In the genomic region with DNA sequence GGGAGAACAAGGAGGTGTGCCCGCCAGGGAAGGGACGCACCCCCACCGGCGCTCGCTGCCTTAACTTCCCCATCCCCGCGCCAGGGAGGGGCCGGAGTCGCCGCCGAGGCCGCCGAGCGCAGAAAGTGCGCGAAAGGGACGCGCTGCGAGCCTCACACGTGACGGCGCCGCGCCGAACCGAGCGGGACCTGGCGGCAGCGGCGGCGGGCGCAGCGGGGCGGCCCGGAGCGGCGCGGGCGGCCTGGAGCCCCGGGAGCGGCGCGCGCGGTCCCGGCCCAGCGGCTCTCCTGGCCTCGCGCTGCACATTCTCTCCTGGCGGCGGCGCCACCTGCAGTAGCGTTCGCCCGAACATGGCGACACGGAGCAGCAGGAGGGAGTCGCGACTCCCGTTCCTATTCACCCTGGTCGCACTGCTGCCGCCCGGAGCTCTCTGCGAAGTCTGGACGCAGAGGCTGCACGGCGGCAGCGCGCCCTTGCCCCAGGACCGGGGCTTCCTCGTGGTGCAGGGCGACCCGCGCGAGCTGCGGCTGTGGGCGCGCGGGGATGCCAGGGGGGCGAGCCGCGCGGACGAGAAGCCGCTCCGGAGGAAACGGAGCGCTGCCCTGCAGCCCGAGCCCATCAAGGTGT, we compare ENCODE assay signal across 1 cellular context.
TF ChIP-seq lines count a peak whose summit lies in the region.

TSS of gene SORL1 (plus strand) at position 333 of the 627 bp plus-strand sequence. CDS start at position 351, 18 bp downstream.

TF ChIP-seq in HepG2, 621 proteins besides CTCF, POLR2A, EP300 and RAD21 (continued from another document and continues in another):
- TF ChIP-seq POLR2AphosphoS2 (IDR thresholded peaks at IDR 0.05; ENCODE audit: low read depth, low read length) (no peak), NR2C2 (CRISPR knock-in tag; IDR thresholded peaks at IDR 0.05; ENCODE audit: borderline replicate concordance) (peak; percentile 30; the same call in 1 of the 2 replicates), ZNF317 (CRISPR knock-in tag; IDR thresholded peaks at IDR 0.05) (no peak), AKAP8 (CRISPR knock-in tag; IDR thresholded peaks at IDR 0.05) (no peak), BHLHE40 (IDR thresholded peaks at IDR 0.05; ENCODE audit: low read length) (no peak), SNRNP70 (IDR thresholded peaks at IDR 0.05; ENCODE audit: low read depth, low read length) (no peak), THAP11 (CRISPR knock-in tag; IDR thresholded peaks at IDR 0.05) (peak; percentile 39; the same call in 1 of the 2 replicates), MIER3 (CRISPR knock-in tag; IDR thresholded peaks at IDR 0.05; ENCODE audit: borderline replicate concordance) (no peak), MED8 (CRISPR knock-in tag; IDR thresholded peaks at IDR 0.05; ENCODE audit: insufficient replicate concordance) (no peak), ZSCAN12 (CRISPR knock-in tag; IDR thresholded peaks at IDR 0.05) (no peak), STAG1 (CRISPR knock-in tag; IDR thresholded peaks at IDR 0.05) (peak; percentile 56), PRDM15 (CRISPR knock-in tag; IDR thresholded peaks at IDR 0.05) (no peak), ZNF775 (CRISPR knock-in tag; IDR thresholded peaks at IDR 0.05; ENCODE audit: borderline replicate concordance) (no peak), PBX2 (CRISPR knock-in tag; IDR thresholded peaks at IDR 0.05) (no peak), ZNF709 (CRISPR knock-in tag; IDR thresholded peaks at IDR 0.05) (peak; percentile 63; the same call in 1 of the 2 replicates), REL (CRISPR knock-in tag; conservative IDR thresholded peaks at IDR 0.05) (no peak), NFIB (CRISPR knock-in tag; IDR thresholded peaks at IDR 0.05; ENCODE audit: borderline replicate concordance) (no peak), ATF7-NPFF (CRISPR knock-in tag; IDR thresholded peaks at IDR 0.05; ENCODE audit: low read depth) (peak; percentile 34; the same call in 1 of the 2 replicates), HDAC1 (CRISPR knock-in tag; IDR thresholded peaks at IDR 0.05) (peak; percentile 74), SRSF4 (IDR thresholded peaks at IDR 0.05; ENCODE audit: low read depth, low read length, poor library complexity, severe bottlenecking) (no peak), CEBPB (IDR thresholded peaks at IDR 0.05; ENCODE audit: borderline replicate concordance, low read depth, low read length) (no peak), HHEX (CRISPR knock-in tag; IDR thresholded peaks at IDR 0.05) (no peak), ZNF101 (CRISPR knock-in tag; IDR thresholded peaks at IDR 0.05; ENCODE audit: borderline replicate concordance, low read depth) (0 out of 2 replicates have a peak, but pooled peaks have one; percentile 42), RBAK (CRISPR knock-in tag; IDR thresholded peaks at IDR 0.05) (no peak), FOXA3 (CRISPR knock-in tag; IDR thresholded peaks at IDR 0.05) (0 out of 2 replicates have a peak, but pooled peaks have one; percentile 6), ZMYM3 (CRISPR knock-in tag; IDR thresholded peaks at IDR 0.05) (no peak), ZNF326 (CRISPR knock-in tag; IDR thresholded peaks at IDR 0.05; ENCODE audit: borderline replicate concordance) (no peak), MYNN (CRISPR knock-in tag; IDR thresholded peaks at IDR 0.05; ENCODE audit: low read depth) (no peak), AGO2 (optimal IDR thresholded peaks at IDR 0.05; ENCODE audit: low read depth, low read length) (peak; percentile 43), IRF2 (CRISPR knock-in tag; IDR thresholded peaks at IDR 0.05) (no peak; the same call in 1 of the 2 replicates), ZBTB4 (CRISPR knock-in tag; IDR thresholded peaks at IDR 0.05; ENCODE audit: borderline replicate concordance) (no peak), ZZZ3 (CRISPR knock-in tag; IDR thresholded peaks at IDR 0.05; ENCODE audit: borderline replicate concordance) (no peak), DNMT1 (CRISPR knock-in tag; IDR thresholded peaks at IDR 0.05) (0 out of 2 replicates have a peak, but pooled peaks have one; percentile 42), TOPORS (CRISPR knock-in tag; IDR thresholded peaks at IDR 0.05) (no peak; the same call in 1 of the 2 replicates), KDM5B (CRISPR knock-in tag; IDR thresholded peaks at IDR 0.05; ENCODE audit: borderline replicate concordance) (peak; percentile 62), GABPB1 (CRISPR knock-in tag; IDR thresholded peaks at IDR 0.05) (peak; percentile 68; the same call in 1 of the 2 replicates), SMAD9 (CRISPR knock-in tag; IDR thresholded peaks at IDR 0.05) (0 out of 2 replicates have a peak, but pooled peaks have one; percentile 37), ZNF253 (CRISPR knock-in tag; IDR thresholded peaks at IDR 0.05; ENCODE audit: borderline replicate concordance) (no peak), ZNF207 (IDR thresholded peaks at IDR 0.05; ENCODE audit: borderline replicate concordance) (no peak)
- TF ChIP-seq, protein P1, sequence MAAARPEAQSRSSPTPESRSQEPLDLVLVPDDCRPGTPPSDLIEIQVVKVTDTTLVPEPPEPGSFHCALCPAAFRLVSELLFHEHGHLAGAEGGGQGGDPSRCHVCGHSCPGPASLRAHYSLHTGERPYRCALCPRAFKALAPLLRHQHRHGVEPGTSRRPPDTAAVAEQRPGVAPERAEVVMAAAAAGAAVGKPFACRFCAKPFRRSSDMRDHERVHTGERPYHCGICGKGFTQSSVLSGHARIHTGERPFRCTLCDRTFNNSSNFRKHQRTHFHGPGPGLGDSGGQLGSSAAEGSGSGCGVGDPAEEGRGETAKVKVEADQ (CRISPR knock-in tag; IDR thresholded peaks at IDR 0.05; ENCODE audit: borderline replicate concordance), result 0 out of 2 replicates have a peak, but pooled peaks have one; percentile 24
- TF ChIP-seq, protein P2, sequence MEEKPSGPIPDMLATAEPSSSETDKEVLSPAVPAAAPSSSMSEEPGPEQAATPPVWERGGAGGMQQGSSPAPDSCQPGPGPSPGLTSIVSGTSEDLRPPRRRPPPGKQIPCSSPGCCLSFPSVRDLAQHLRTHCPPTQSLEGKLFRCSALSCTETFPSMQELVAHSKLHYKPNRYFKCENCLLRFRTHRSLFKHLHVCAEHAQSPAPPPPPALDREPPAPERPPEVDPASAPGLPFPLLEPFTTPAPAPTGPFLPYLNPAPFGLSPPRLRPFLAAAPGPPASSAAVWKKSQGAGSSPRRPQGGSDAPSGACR (CRISPR knock-in tag; IDR thresholded peaks at IDR 0.05), result 0 out of 2 replicates have a peak, but pooled peaks have one; percentile 58
- TF ChIP-seq, protein P3, sequence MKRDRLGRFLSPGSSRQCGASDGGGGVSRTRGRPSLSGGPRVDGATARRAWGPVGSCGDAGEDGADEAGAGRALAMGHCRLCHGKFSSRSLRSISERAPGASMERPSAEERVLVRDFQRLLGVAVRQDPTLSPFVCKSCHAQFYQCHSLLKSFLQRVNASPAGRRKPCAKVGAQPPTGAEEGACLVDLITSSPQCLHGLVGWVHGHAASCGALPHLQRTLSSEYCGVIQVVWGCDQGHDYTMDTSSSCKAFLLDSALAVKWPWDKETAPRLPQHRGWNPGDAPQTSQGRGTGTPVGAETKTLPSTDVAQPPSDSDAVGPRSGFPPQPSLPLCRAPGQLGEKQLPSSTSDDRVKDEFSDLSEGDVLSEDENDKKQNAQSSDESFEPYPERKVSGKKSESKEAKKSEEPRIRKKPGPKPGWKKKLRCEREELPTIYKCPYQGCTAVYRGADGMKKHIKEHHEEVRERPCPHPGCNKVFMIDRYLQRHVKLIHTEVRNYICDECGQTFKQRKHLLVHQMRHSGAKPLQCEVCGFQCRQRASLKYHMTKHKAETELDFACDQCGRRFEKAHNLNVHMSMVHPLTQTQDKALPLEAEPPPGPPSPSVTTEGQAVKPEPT (CRISPR knock-in tag; IDR thresholded peaks at IDR 0.05; ENCODE audit: low read depth), result no peak
- TF ChIP-seq, protein P4, sequence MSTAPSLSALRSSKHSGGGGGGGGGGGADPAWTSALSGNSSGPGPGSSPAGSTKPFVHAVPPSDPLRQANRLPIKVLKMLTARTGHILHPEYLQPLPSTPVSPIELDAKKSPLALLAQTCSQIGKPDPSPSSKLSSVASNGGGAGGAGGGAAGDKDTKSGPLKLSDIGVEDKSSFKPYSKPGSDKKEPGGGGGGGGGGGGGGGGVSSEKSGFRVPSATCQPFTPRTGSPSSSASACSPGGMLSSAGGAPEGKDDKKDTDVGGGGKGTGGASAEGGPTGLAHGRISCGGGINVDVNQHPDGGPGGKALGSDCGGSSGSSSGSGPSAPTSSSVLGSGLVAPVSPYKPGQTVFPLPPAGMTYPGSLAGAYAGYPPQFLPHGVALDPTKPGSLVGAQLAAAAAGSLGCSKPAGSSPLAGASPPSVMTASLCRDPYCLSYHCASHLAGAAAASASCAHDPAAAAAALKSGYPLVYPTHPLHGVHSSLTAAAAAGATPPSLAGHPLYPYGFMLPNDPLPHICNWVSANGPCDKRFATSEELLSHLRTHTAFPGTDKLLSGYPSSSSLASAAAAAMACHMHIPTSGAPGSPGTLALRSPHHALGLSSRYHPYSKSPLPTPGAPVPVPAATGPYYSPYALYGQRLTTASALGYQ (CRISPR knock-in tag; IDR thresholded peaks at IDR 0.05), result no peak
- TF ChIP-seq, protein P5, sequence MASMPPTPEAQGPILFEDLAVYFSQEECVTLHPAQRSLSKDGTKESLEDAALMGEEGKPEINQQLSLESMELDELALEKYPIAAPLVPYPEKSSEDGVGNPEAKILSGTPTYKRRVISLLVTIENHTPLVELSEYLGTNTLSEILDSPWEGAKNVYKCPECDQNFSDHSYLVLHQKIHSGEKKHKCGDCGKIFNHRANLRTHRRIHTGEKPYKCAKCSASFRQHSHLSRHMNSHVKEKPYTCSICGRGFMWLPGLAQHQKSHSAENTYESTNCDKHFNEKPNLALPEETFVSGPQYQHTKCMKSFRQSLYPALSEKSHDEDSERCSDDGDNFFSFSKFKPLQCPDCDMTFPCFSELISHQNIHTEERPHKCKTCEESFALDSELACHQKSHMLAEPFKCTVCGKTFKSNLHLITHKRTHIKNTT (CRISPR knock-in tag; IDR thresholded peaks at IDR 0.05), result no peak
- TF ChIP-seq, protein P6, sequence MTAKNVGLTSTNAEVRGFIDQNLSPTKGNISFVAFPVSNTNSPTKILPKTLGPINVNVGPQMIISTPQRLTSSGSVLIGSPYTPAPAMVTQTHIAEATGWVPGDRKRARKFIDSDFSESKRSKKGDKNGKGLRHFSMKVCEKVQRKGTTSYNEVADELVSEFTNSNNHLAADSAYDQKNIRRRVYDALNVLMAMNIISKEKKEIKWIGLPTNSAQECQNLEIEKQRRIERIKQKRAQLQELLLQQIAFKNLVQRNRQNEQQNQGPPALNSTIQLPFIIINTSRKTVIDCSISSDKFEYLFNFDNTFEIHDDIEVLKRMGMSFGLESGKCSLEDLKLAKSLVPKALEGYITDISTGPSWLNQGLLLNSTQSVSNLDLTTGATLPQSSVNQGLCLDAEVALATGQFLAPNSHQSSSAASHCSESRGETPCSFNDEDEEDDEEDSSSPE (CRISPR knock-in tag; IDR thresholded peaks at IDR 0.05), result no peak; the same call in none of the 2 replicates
